ENCODE assay signal across 8 cellular contexts in the genomic region with DNA sequence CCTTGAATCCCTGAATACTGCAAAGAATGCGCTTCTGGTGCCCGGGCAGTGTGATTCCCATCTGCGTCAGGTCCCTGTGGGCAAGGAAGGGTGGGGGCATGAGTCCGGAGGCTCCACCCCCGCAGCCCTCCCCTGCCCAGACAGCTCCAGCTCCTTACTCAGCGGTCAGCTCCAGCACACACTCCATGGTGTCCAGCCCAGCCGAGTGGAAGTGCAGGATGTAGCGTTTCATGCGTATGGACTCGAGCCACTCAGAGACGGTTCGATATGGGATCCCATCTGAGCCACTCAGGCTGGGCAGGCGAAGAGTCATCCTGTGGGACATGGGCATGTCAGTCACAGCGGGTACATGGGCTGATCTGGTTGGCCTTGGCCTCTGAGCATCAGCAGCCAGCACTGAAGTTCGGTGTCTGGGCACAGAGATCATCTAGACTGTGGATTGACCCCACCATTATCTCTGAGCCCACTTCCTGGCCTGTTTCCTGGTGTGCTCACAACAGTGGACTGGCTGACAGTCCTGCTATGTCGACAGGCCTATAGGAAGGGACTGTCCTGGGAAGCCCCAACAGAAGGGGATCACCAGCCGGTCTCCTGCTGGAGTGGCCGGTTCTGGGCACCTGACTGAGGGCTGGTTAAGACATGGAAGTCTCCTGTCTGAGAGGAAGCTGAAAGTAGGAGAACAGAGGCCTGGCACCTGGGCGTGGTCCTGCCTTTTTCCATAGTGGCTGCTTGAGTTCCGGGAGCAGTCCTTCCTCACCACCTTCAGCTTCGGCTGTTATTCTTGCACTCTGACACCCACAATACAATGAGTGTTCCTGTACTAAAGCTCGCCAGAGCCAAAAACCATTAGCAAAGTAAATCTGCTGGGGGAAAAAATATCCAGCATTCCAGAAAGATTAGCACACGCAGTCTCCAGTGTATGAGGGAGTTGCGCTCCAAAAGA. TPM values are rescaled to one million over a fixed set of nuclear protein-coding genes. Genes with fewer than 3 reads are reported as not detected.
DNase-seq lines count a peak whose midpoint lies in the region; ATAC-seq and TF ChIP-seq lines count a peak whose summit lies in the region.
"Had no signal": no experiment of that assay in that cellular context is flagged by ENCODE, and none has a peak within 500 bp of the region (broad histone marks: within the 10 kb centered on the region; RNA-seq: fewer than 3 reads in every experiment).

No MANE protein-coding gene starts in this region.

- H3K4me3 ChIP-seq in SK-N-SH (ENCODE audit: low read depth in 2 of 2, low read length in 1 of 2) (no peak overlapping the region), mucosa of rectum (ENCODE audit: low read length in 2 of 2) (peak overlapping the region in 1 of 2 donors; percentile 9), upper lobe of left lung (no peak overlapping the region)

- H3K27me3 ChIP-seq in SK-N-SH (ENCODE audit: insufficient read depth) (no peaks in the 10 kb centered on the region), mucosa of rectum (ENCODE audit: control insufficient read depth in 2 of 2, insufficient read depth in 2 of 2, low read length in 2 of 2) (no peaks in the 10 kb centered on the region), upper lobe of left lung (no peaks in the 10 kb centered on the region)

- POLR2A ChIA-PET in SK-N-SH (lab: Yijun Ruan, JAX): interaction anchor here (0.9 kb wide), 1 partner anchor 13 kb away, joined by 4 read pairs; no protein-coding TSS in a partner anchor

- H3K27ac ChIP-seq in SK-N-SH (ENCODE audit: low read depth in 2 of 2, low read length in 1 of 2) (peak overlapping the region; percentile 61 to 75), mucosa of rectum (ENCODE audit: low read depth in 2 of 2, low read length in 2 of 2) (peak overlapping the region; percentile 85 to 87), upper lobe of left lung (peak overlapping the region; percentile 63 to 81 (median 74))

- no peak for TF ChIP-seq RAD21 in SK-N-SH (IDR thresholded peaks at IDR 0.05; ENCODE audit: low read length)

- H3K4me1 ChIP-seq in SK-N-SH (ENCODE audit: control insufficient read depth in 1 of 2, insufficient read depth in 2 of 2, low read depth in 1 of 2, low read length in 1 of 2) (peaks cover 10 to 38% of the 10 kb centered on the region in 2 experiments; a peak in 3 of 4 replicates), mucosa of rectum (ENCODE audit: control insufficient read depth in 2 of 2, insufficient read depth in 2 of 2, low read length in 2 of 2) (peaks cover 9 to 12% of the 10 kb centered on the region in 2 donors), upper lobe of left lung (peaks cover 55 to 95% (median 68%) of the 10 kb centered on the region in 4 donors)

- peaks cover 63% of the 10 kb centered on the region for H4K20me1 ChIP-seq in SK-N-SH (ENCODE audit: insufficient read depth)

- DNase-seq in SK-N-SH (no peak), upper lobe of left lung (peak in 1 of 2 donors; percentile 81)
- DNase-seq: activated CD8-positive, alpha-beta memory T cell treated with anti-CD3 and anti-CD28 coated beads, Interleukin-2, amount 50 U/mL, for 4 hours had no signal

- no peaks in the 10 kb centered on the region for H3K9me3 ChIP-seq in SK-N-SH
- no peaks in the 10 kb centered on the region for H3K9me3 ChIP-seq in mucosa of rectum (ENCODE audit: control insufficient read depth in 2 of 2, low read length in 2 of 2)
- no peaks in the 10 kb centered on the region for H3K9me3 ChIP-seq in upper lobe of left lung

- peaks cover 26% of the 10 kb centered on the region for H3K79me2 ChIP-seq in SK-N-SH (ENCODE audit: insufficient read depth)

- CTCF ChIA-PET in SK-N-SH (lab: Yijun Ruan, JAX): interaction anchor here (1.6 to 8.3 kb wide), 4 partner anchors 10 to 151 kb away, joined by 3 to 43 read pairs (median 25); a partner anchor contains a TSS

- H3K9me2 ChIP-seq in SK-N-SH: no peaks in the 10 kb centered on the region

- no peak overlapping the region for H2AFZ ChIP-seq in SK-N-SH (ENCODE audit: low read depth)

- no peak for TF ChIP-seq POLR2A in upper lobe of left lung (IDR thresholded peaks at IDR 0.05)

- TF ChIP-seq EP300 in SK-N-SH (IDR thresholded peaks at IDR 0.05; ENCODE audit: borderline replicate concordance in 1 of 2, low read depth in 1 of 2, low read length in 1 of 2): 0 out of 4 replicates have a peak, but pooled peaks of 1 of the 2 experiments have one; percentile 12
- TF ChIP-seq EP300 in upper lobe of left lung (IDR thresholded peaks at IDR 0.05): no peak

- peak overlapping the region; percentile 7; the same call in 1 of the 2 replicates for H3K9ac ChIP-seq in SK-N-SH
- H3K9ac ChIP-seq in mucosa of rectum (ENCODE audit: low read depth in 1 of 2, low read length in 2 of 2): peak overlapping the region; percentile 26 to 37

- H3K36me3 ChIP-seq in SK-N-SH (replicated peaks in 1 of 2; ENCODE audit: control insufficient read depth in 1 of 2, insufficient read depth in 2 of 2, low read length in 1 of 2) (peaks cover 51 to 54% of the 10 kb centered on the region in 2 experiments), mucosa of rectum (ENCODE audit: control insufficient read depth in 2 of 2, insufficient read depth in 2 of 2, low read length in 2 of 2) (peaks cover 43 to 61% of the 10 kb centered on the region in 2 donors), upper lobe of left lung (peaks cover 25 to 66% (median 52%) of the 10 kb centered on the region in 4 donors)

- peaks cover 75% of the 10 kb centered on the region for H3F3A ChIP-seq in SK-N-SH (replicated peaks; ENCODE audit: insufficient read depth)

- H3K4me2 ChIP-seq in SK-N-SH: peak overlapping the region; percentile 36; the same call in 1 of the 2 replicates

- 84% methylated on average over 23 of the region's 24 CpGs for WGBS in SK-N-SH (ENCODE audit: low lambda C conversion rate)
- 62 to 71% methylated on average over 18 to 24 of the region's 24 CpGs for WGBS in upper lobe of left lung, 2 donors

- TF ChIP-seq CTCF in SK-N-SH (IDR thresholded peaks at IDR 0.05) (no peak), upper lobe of left lung (IDR thresholded peaks at IDR 0.05) (no peak)

- ATAC-seq in esophagus mucosa: peak; percentile 23
- ATAC-seq in upper lobe of left lung (ENCODE audit: low FRiP score in 2 of 2): peak; percentile 54 to 82
- ATAC-seq in GM21576 (IDR thresholded peaks at IDR 0.05; ENCODE audit: unreplicated experiment): no peak
- ATAC-seq in GM18868 (IDR thresholded peaks at IDR 0.05; ENCODE audit: unreplicated experiment): no peak
- ATAC-seq in GM18520 (IDR thresholded peaks at IDR 0.05; ENCODE audit: unreplicated experiment): no peak

TF ChIP-seq in SK-N-SH, 30 proteins besides CTCF, POLR2A, EP300 and RAD21 (continues in another document):
- TF ChIP-seq TAF1 (IDR thresholded peaks at IDR 0.05; ENCODE audit: borderline replicate concordance, low read depth, low read length) (no peak), SMC3 (IDR thresholded peaks at IDR 0.05; ENCODE audit: low read depth, low read length) (no peak), GABPA (IDR thresholded peaks at IDR 0.05; ENCODE audit: low read depth) (no peak), RXRA (IDR thresholded peaks at IDR 0.05; ENCODE audit: borderline replicate concordance, low read depth) (no peak), MXI1 (IDR thresholded peaks at IDR 0.05; ENCODE audit: low read depth, low read length) (no peak), SIN3A (IDR thresholded peaks at IDR 0.05; ENCODE audit: borderline replicate concordance, low read depth, low read length) (0 out of 2 replicates have a peak, but pooled peaks have one; percentile 62), FOSL2 (IDR thresholded peaks at IDR 0.05; ENCODE audit: borderline replicate concordance, low read depth) (no peak), ELF1 (IDR thresholded peaks at IDR 0.05) (no peak), GATA2 (CRISPR knock-in tag; IDR thresholded peaks at IDR 0.05) (no peak), FOXM1 (IDR thresholded peaks at IDR 0.05; ENCODE audit: low read depth) (no peak), RFX5 (IDR thresholded peaks at IDR 0.05; ENCODE audit: low read length) (no peak), TEAD4 (IDR thresholded peaks at IDR 0.05; ENCODE audit: borderline replicate concordance, insufficient read depth) (0 out of 2 replicates have a peak, but pooled peaks have one; percentile 28), FOXJ3 (CRISPR knock-in tag; IDR thresholded peaks at IDR 0.05) (no peak), JUND (IDR thresholded peaks at IDR 0.05) (0 out of 2 replicates have a peak, but pooled peaks have one; percentile 36), NFIC (IDR thresholded peaks at IDR 0.05; ENCODE audit: borderline replicate concordance) (peak; percentile 41; the same call in 1 of the 2 replicates)
- TF ChIP-seq, protein P1, sequence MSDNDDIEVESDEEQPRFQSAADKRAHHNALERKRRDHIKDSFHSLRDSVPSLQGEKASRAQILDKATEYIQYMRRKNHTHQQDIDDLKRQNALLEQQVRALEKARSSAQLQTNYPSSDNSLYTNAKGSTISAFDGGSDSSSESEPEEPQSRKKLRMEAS (IDR thresholded peaks at IDR 0.05; ENCODE audit: low read depth): 0 out of 2 replicates have a peak, but pooled peaks have one; percentile 37

RNA-seq across cellular contexts. Expression of a gene that starts 10.6 kb away (rescaled TPM):
- 124 and 271 TPM in 2 replicates for polyA plus RNA-seq in SK-N-SH (2012; rRNA removed)
- polyA plus RNA-seq in SK-N-SH (2012; cell fraction: cytosol; rRNA removed): 159 and 266 TPM in 2 replicates
- 593 and 733 TPM in 2 replicates for polyA plus RNA-seq in SK-N-SH (2012; cell fraction: nucleus; rRNA removed)
- total RNA-seq in esophagus mucosa (82.3 TPM), upper lobe of left lung (100 to 1,000 TPM in 5 of 6 donors, 10 to 100 TPM in 1; 44.6 to 345 (median 222) TPM)

RNA-seq across cellular contexts. Expression of a gene that starts 16.9 kb away (rescaled TPM):
- polyA plus RNA-seq in SK-N-SH (2012; rRNA removed): 0.26 and 0.49 TPM in 2 replicates
- 0.19 and 0.28 TPM in 2 replicates for polyA plus RNA-seq in SK-N-SH (2012; cell fraction: cytosol; rRNA removed)
- 0.64 and 1.0 TPM in 2 replicates for polyA plus RNA-seq in SK-N-SH (2012; cell fraction: nucleus; rRNA removed)
- total RNA-seq in esophagus mucosa: 79.0 TPM
- 10 to 100 TPM in 4 of 6 donors, 1 to 10 TPM in 2; 5.3 to 18.9 (median 13.0) TPM for total RNA-seq in upper lobe of left lung

RNA-seq across cellular contexts. Expression of a gene that starts 29.2 kb away (rescaled TPM):
- polyA plus RNA-seq in SK-N-SH (2012; rRNA removed): 43.6 and 50.1 TPM in 2 replicates
- 22.3 and 35.7 TPM in 2 replicates for polyA plus RNA-seq in SK-N-SH (2012; cell fraction: cytosol; rRNA removed)
- 47.8 and 56.9 TPM in 2 replicates for polyA plus RNA-seq in SK-N-SH (2012; cell fraction: nucleus; rRNA removed)
- 0.44 TPM for total RNA-seq in esophagus mucosa
- total RNA-seq in upper lobe of left lung: 1 to 10 TPM in 1 of 6 donors, under 1 TPM in 4, not detected in 1; 0.59 to 5.7 (median 0.67) TPM

RNA-seq across cellular contexts. Expression of a gene that starts 51.5 kb away (rescaled TPM):
- 0.10 TPM in 1 of 2 replicates, not detected in the other for polyA plus RNA-seq in SK-N-SH (2012; rRNA removed)
- 0.05 and 0.10 TPM in 2 replicates for polyA plus RNA-seq in SK-N-SH (2012; cell fraction: cytosol; rRNA removed)
- polyA plus RNA-seq in SK-N-SH (2012; cell fraction: nucleus; rRNA removed): 0.18 and 0.27 TPM in 2 replicates
- total RNA-seq in esophagus mucosa (0.32 TPM), upper lobe of left lung (1 to 10 TPM in 2 of 6 donors, under 1 TPM in 1, not detected in 3; 0.83 to 3.1 (median 1.2) TPM)

Comparison
In these comparisons a context has a peak if more than half of its experiments do, and no peak if none do; other contexts are left out.
1. ATAC-seq: peak in esophagus mucosa (single experiment) and upper lobe of left lung (2 of 2); none in GM21576 (single experiment), GM18868 (single experiment) and GM18520 (single experiment).
2. Peak in every context shown above with its lines, with median percentiles within 50 percentile points of each other: H3K27ac ChIP-seq.